20 cellular contexts compared by ENCODE assay signal in genomic region chr20:58297394-58297793, GRCh38.
"Had no signal": no experiment of that assay in that cellular context is flagged by ENCODE, and none has a peak within 500 bp of the region (broad histone marks: within the 10 kb centered on the region; RNA-seq: fewer than 3 reads in every experiment).

No MANE protein-coding gene starts in this region.

- H3K9me3 Mint-ChIP-seq: naive thymus-derived CD4-positive, alpha-beta T cell; nephron progenitor cell; stimulated activated memory B cell treated with anti-CD40 and anti-IgM and Interleukin-4, amounts not matched to agents 10 μg/mL and 1 μg/mL and 100 μg/mL, for 72 hours; stimulated activated naive CD8-positive, alpha-beta T cell treated with anti-CD3 and anti-CD28 coated beads, Interleukin-15, amount 100 ng/mL, for 72 hours had no signal

- H3K27me3 Mint-ChIP-seq: naive thymus-derived CD4-positive, alpha-beta T cell; stimulated activated memory B cell treated with anti-CD40 and anti-IgM and Interleukin-4, amounts not matched to agents 10 μg/mL and 1 μg/mL and 100 μg/mL, for 72 hours; stimulated activated naive CD8-positive, alpha-beta T cell treated with anti-CD3 and anti-CD28 coated beads, Interleukin-15, amount 100 ng/mL, for 72 hours had no signal

- H3K36me3 ChIP-seq: colonic mucosa, transverse colon had no signal

- H3K4me3 ChIP-seq: colonic mucosa, spleen, testis, transverse colon had no signal

- H3K27ac Mint-ChIP-seq: nephron progenitor cell; stimulated activated memory B cell treated with anti-CD40 and anti-IgM and Interleukin-4, amounts not matched to agents 10 μg/mL and 1 μg/mL and 100 μg/mL, for 72 hours had no signal

- ATAC-seq: esophagus mucosa; left lobe of liver; naive thymus-derived CD4-positive, alpha-beta T cell; sciatic nerve; stimulated activated memory B cell treated with anti-CD40 and anti-IgM and Interleukin-4, amounts not matched to agents 10 μg/mL and 1 μg/mL and 100 μg/mL, for 72 hours; stimulated activated naive CD8-positive, alpha-beta T cell treated with anti-CD3 and anti-CD28 coated beads, Interleukin-15, amount 100 ng/mL, for 72 hours had no signal

- H3K9ac ChIP-seq: parathyroid adenoma had no signal

- H3K4me3 Mint-ChIP-seq: naive thymus-derived CD4-positive, alpha-beta T cell; nephron progenitor cell; stimulated activated memory B cell treated with anti-CD40 and anti-IgM and Interleukin-4, amounts not matched to agents 10 μg/mL and 1 μg/mL and 100 μg/mL, for 72 hours; stimulated activated naive CD8-positive, alpha-beta T cell treated with anti-CD3 and anti-CD28 coated beads, Interleukin-15, amount 100 ng/mL, for 72 hours had no signal

- H3K27me3 ChIP-seq: colonic mucosa, spleen, testis, transverse colon had no signal

- DNase-seq: colonic mucosa; effector CD4-positive, alpha-beta T cell; islet precursor cell; mammary epithelial cell; naive thymus-derived CD4-positive, alpha-beta T cell; nephron progenitor cell; spleen; stimulated activated CD4-positive, alpha-beta T cell treated with anti-CD3 and anti-CD28 coated beads, Interleukin-15, amount 100 ng/mL, for 24 hours; stimulated activated CD4-positive, alpha-beta T cell treated with anti-CD3 and anti-CD28 coated beads, Interleukin-1b, Interleukin-23, amount 100 ng/mL, for 48 hours; stimulated activated CD4-positive, alpha-beta T cell treated with anti-CD3 and anti-CD28 coated beads, Interleukin-4, amount 100 ng/mL, for 24 hours; stimulated activated naive CD8-positive, alpha-beta T cell treated with anti-CD3 and anti-CD28 coated beads, Interleukin-15, amount 100 ng/mL, for 72 hours; testis; transverse colon had no signal

- H2AFZ ChIP-seq: parathyroid adenoma had no signal

- H3K9me3 ChIP-seq: colonic mucosa, spleen, testis, transverse colon had no signal

- H3K4me1 ChIP-seq: colonic mucosa, testis, transverse colon had no signal

- H3K27ac ChIP-seq: colonic mucosa, parathyroid adenoma, spleen, testis, transverse colon had no signal

- FAIRE-seq: endometrium, frontal cortex had no signal
